ENCODE assay signal across 10 cellular contexts in genomic region chr9:91395106-91395552, GRCh38. TPM values are rescaled to one million over a fixed set of nuclear protein-coding genes. Genes with fewer than 3 reads are reported as not detected.
DNase-seq lines count a peak whose midpoint lies in the region; ATAC-seq and TF ChIP-seq lines count a peak whose summit lies in the region.
"Had no signal": no experiment of that assay in that cellular context is flagged by ENCODE, and none has a peak within 500 bp of the region (broad histone marks: within the 10 kb centered on the region; RNA-seq: fewer than 3 reads in every experiment).

No MANE protein-coding gene starts in this region.

- H3K27me3 Mint-ChIP-seq in activated T-cell treated with anti-CD3 and anti-CD28 coated beads, Interleukin-2, amount 50 U/mL, for 24 hours: peaks cover 8% of the 10 kb centered on the region
- no peaks in the 10 kb centered on the region for H3K27me3 Mint-ChIP-seq in stimulated activated naive B cell treated with anti-CD40 and anti-IgM and Interleukin-4, amounts not matched to agents 10 μg/mL and 1 μg/mL and 100 μg/mL, for 72 hours
- peaks cover 0 to 6% of the 10 kb centered on the region in 2 donors for H3K27me3 Mint-ChIP-seq in CD4-positive, alpha-beta memory T cell

- no peak overlapping the region for H3K27ac ChIP-seq in fibroblast of lung (ENCODE audit: insufficient read depth, low read length)
- no peak overlapping the region for H3K27ac ChIP-seq in ascending aorta
- H3K27ac ChIP-seq in CD4-positive, alpha-beta memory T cell (ENCODE audit: low read depth, low read length): no peak overlapping the region

- H3K4me1 Mint-ChIP-seq in activated T-cell treated with anti-CD3 and anti-CD28 coated beads, Interleukin-2, amount 50 U/mL, for 24 hours (ENCODE audit: low read depth): peaks cover 21% of the 10 kb centered on the region
- H3K4me1 Mint-ChIP-seq in stimulated activated naive B cell treated with anti-CD40 and anti-IgM and Interleukin-4, amounts not matched to agents 10 μg/mL and 1 μg/mL and 100 μg/mL, for 72 hours: peaks cover 9% of the 10 kb centered on the region in 2 donors
- H3K4me1 Mint-ChIP-seq in CD4-positive, alpha-beta memory T cell: peaks cover 5 to 9% (median 8%) of the 10 kb centered on the region in 4 donors

- no peak for DNase-seq in activated T-cell treated with anti-CD3 and anti-CD28 coated beads, Interleukin-2, amount 50 U/mL, for 24 hours
- DNase-seq in activated T-cell treated with anti-CD3 and anti-CD28 coated beads, Interleukin-2, amount 50 U/mL, for 1 hour: no peak
- DNase-seq in fibroblast of lung (ENCODE audit: low read depth in 2 of 2) (peak; percentile 13 to 83), posterior vena cava (ENCODE audit: low spot score) (no peak), ascending aorta (ENCODE audit: low spot score in 2 of 2) (no peak)
- no peak for DNase-seq in stimulated activated naive B cell treated with anti-CD40 and anti-IgM and Interleukin-4, amounts not matched to agents 10 μg/mL and 1 μg/mL and 100 μg/mL, for 72 hours
- DNase-seq in CD4-positive, alpha-beta memory T cell: no peak
- DNase-seq: cortex of kidney, NCI-H1092 treated with DMSO at 0.1 percent for 48 hours had no signal

- H3K4me3 ChIP-seq in fibroblast of lung (replicated peaks in 1 of 4; ENCODE audit: control extremely low read depth in 1 of 4, insufficient read depth in 1 of 4, low read depth in 3 of 4, low read length in 4 of 4): no peak overlapping the region
- no peak overlapping the region for H3K4me3 ChIP-seq in ascending aorta
- no peak overlapping the region for H3K4me3 ChIP-seq in CD4-positive, alpha-beta memory T cell (ENCODE audit: low read length in 2 of 2)

- peak overlapping the region; percentile 88 for H3K27ac Mint-ChIP-seq in activated T-cell treated with anti-CD3 and anti-CD28 coated beads, Interleukin-2, amount 50 U/mL, for 24 hours
- H3K27ac Mint-ChIP-seq in stimulated activated naive B cell treated with anti-CD40 and anti-IgM and Interleukin-4, amounts not matched to agents 10 μg/mL and 1 μg/mL and 100 μg/mL, for 72 hours: peak overlapping the region; percentile 63
- H3K27ac Mint-ChIP-seq in CD4-positive, alpha-beta memory T cell: peak overlapping the region in 1 of 7 donors; percentile 32

- ATAC-seq in SK-N-SH treated with all-trans-retinoic acid at 6 μM for 48 hours: peak; percentile 22
- ATAC-seq in stimulated activated naive B cell treated with anti-CD40 and anti-IgM and Interleukin-4, amounts not matched to agents 10 μg/mL and 1 μg/mL and 100 μg/mL, for 72 hours (replicated peaks): peak; percentile 1 to 7

- intact Hi-C loops in posterior vena cava (cut with DNase I): no loop called here
- intact Hi-C loops in ascending aorta (cut with DNase I): no loop called here
- intact Hi-C loops in CD4-positive, alpha-beta memory T cell (cut with micrococcal nuclease): no loop called here

- no peaks in the 10 kb centered on the region for H3K79me2 ChIP-seq in fibroblast of lung (ENCODE audit: control insufficient read depth, insufficient read depth, low read length)

- H3K9me3 ChIP-seq in fibroblast of lung (ENCODE audit: control insufficient read depth, insufficient read depth, low read depth, low read length) (no peaks in the 10 kb centered on the region), ascending aorta (no peaks in the 10 kb centered on the region)
- H3K9me3 ChIP-seq in CD4-positive, alpha-beta memory T cell (ENCODE audit: control insufficient read depth in 1 of 2, low read length in 2 of 2): no peaks in the 10 kb centered on the region

- CTCF ChIA-PET in CD4-positive, alpha-beta memory T cell (lab: Charles Lee; ENCODE audit: partially characterized antibody): no interaction called here

- H3K36me3 Mint-ChIP-seq in activated T-cell treated with anti-CD3 and anti-CD28 coated beads, Interleukin-2, amount 50 U/mL, for 24 hours (ENCODE audit: low read depth): no peaks in the 10 kb centered on the region
- H3K36me3 Mint-ChIP-seq in stimulated activated naive B cell treated with anti-CD40 and anti-IgM and Interleukin-4, amounts not matched to agents 10 μg/mL and 1 μg/mL and 100 μg/mL, for 72 hours: peaks cover 3 to 17% of the 10 kb centered on the region in 2 donors
- H3K36me3 Mint-ChIP-seq in CD4-positive, alpha-beta memory T cell: no peaks in the 10 kb centered on the region

- H3K36me3 ChIP-seq in fibroblast of lung (ENCODE audit: control insufficient read depth, insufficient read depth, low read length) (no peaks in the 10 kb centered on the region), ascending aorta (no peaks in the 10 kb centered on the region)
- H3K36me3 ChIP-seq in CD4-positive, alpha-beta memory T cell (ENCODE audit: insufficient read depth, low read length): no peaks in the 10 kb centered on the region

- no peaks in the 10 kb centered on the region for H4K20me1 ChIP-seq in fibroblast of lung (ENCODE audit: control insufficient read depth, extremely low read depth, insufficient read depth, low read length)

- no peak for TF ChIP-seq CTCF in fibroblast of lung (conservative IDR thresholded peaks at IDR 0.05 in 1 of 2, IDR thresholded peaks at IDR 0.05 in 1 of 2; ENCODE audit: low read depth in 1 of 2, low read length in 2 of 2)
- TF ChIP-seq CTCF in ascending aorta (IDR thresholded peaks at IDR 0.05): no peak

- no peak overlapping the region for H2AFZ ChIP-seq in fibroblast of lung (ENCODE audit: low read length)

- no peak overlapping the region for H3K4me2 ChIP-seq in fibroblast of lung (ENCODE audit: extremely low read depth, insufficient read depth, low read length)

- H3K9me3 Mint-ChIP-seq in activated T-cell treated with anti-CD3 and anti-CD28 coated beads, Interleukin-2, amount 50 U/mL, for 24 hours: no peaks in the 10 kb centered on the region
- H3K9me3 Mint-ChIP-seq in stimulated activated naive B cell treated with anti-CD40 and anti-IgM and Interleukin-4, amounts not matched to agents 10 μg/mL and 1 μg/mL and 100 μg/mL, for 72 hours: no peaks in the 10 kb centered on the region
- no peaks in the 10 kb centered on the region for H3K9me3 Mint-ChIP-seq in CD4-positive, alpha-beta memory T cell

- peak overlapping the region; percentile 32 for H3K4me3 Mint-ChIP-seq in activated T-cell treated with anti-CD3 and anti-CD28 coated beads, Interleukin-2, amount 50 U/mL, for 24 hours
- H3K4me3 Mint-ChIP-seq in stimulated activated naive B cell treated with anti-CD40 and anti-IgM and Interleukin-4, amounts not matched to agents 10 μg/mL and 1 μg/mL and 100 μg/mL, for 72 hours: peak overlapping the region; percentile 0 to 39
- peak overlapping the region in 1 of 8 donors; percentile 36 for H3K4me3 Mint-ChIP-seq in CD4-positive, alpha-beta memory T cell

- H3K4me1 ChIP-seq in fibroblast of lung (ENCODE audit: control insufficient read depth, extremely low read depth, insufficient read depth, low read length): peaks cover 5% of the 10 kb centered on the region
- H3K4me1 ChIP-seq in ascending aorta: no peaks in the 10 kb centered on the region
- peaks cover 4% of the 10 kb centered on the region for H3K4me1 ChIP-seq in CD4-positive, alpha-beta memory T cell (ENCODE audit: insufficient read depth, low read length)

- no peak overlapping the region for H3K9ac ChIP-seq in fibroblast of lung (ENCODE audit: insufficient read depth, low read length)

- POLR2A ChIA-PET in CD4-positive, alpha-beta memory T cell (lab: Charles Lee; ENCODE audit: partially characterized antibody): no interaction called here

- H3K27me3 ChIP-seq in fibroblast of lung (ENCODE audit: control insufficient read depth, insufficient read depth, low read length): no peaks in the 10 kb centered on the region
- no peaks in the 10 kb centered on the region for H3K27me3 ChIP-seq in ascending aorta
- H3K27me3 ChIP-seq in CD4-positive, alpha-beta memory T cell (ENCODE audit: insufficient read depth, low read length): no peaks in the 10 kb centered on the region

TF ChIP-seq in SK-N-SH treated with all-trans-retinoic acid at 6 μM for 48 hours, 23 proteins besides CTCF, POLR2A, EP300 and RAD21 (continues in another document):
- no peak for TF ChIP-seq TOX (CRISPR knock-in tag; IDR thresholded peaks at IDR 0.05; ENCODE audit: borderline replicate concordance)
- no peak for TF ChIP-seq ZNF8 (CRISPR knock-in tag; IDR thresholded peaks at IDR 0.05)
- no peak for TF ChIP-seq CSRNP3 (CRISPR knock-in tag; IDR thresholded peaks at IDR 0.05)
- no peak for TF ChIP-seq ZFP3 (CRISPR knock-in tag; IDR thresholded peaks at IDR 0.05)
- no peak for TF ChIP-seq ISL1 (CRISPR knock-in tag; IDR thresholded peaks at IDR 0.05)

RNA-seq across cellular contexts. Expression of gene NFIL3, which starts 28.5 kb away (rescaled TPM):
- total RNA-seq in fibroblast of lung (62.3 and 70.1 TPM in 2 replicates), posterior vena cava (10 to 100 TPM; 38.9 to 73.7 TPM), ascending aorta (27.5 TPM)
- 43.2 and 58.7 TPM in 2 replicates for polyA plus RNA-seq in fibroblast of lung
- 38.6 and 47.1 TPM in 2 replicates for polyA plus RNA-seq in fibroblast of lung (2012)
- 5.3 and 7.1 TPM in 2 replicates for polyA minus RNA-seq in fibroblast of lung (ENCODE audit: low replicate concordance)
- total RNA-seq in CD4-positive, alpha-beta memory T cell: 1 to 10 TPM; 2.9 to 3.3 TPM
- 1 to 10 TPM; 1.8 to 2.3 TPM for polyA plus RNA-seq in CD4-positive, alpha-beta memory T cell

RNA-seq across cellular contexts. Expression of gene AUH, which starts 33.4 kb away (rescaled TPM):
- total RNA-seq in fibroblast of lung (44.7 and 55.5 TPM in 2 replicates), posterior vena cava (10 to 100 TPM; 12.1 to 14.0 TPM), ascending aorta (46.2 TPM)
- polyA plus RNA-seq in fibroblast of lung: 10.3 and 11.3 TPM in 2 replicates
- 10.1 and 11.7 TPM in 2 replicates for polyA plus RNA-seq in fibroblast of lung (2012)
- polyA minus RNA-seq in fibroblast of lung (ENCODE audit: low replicate concordance): 0.22 and 0.31 TPM in 2 replicates
- total RNA-seq in CD4-positive, alpha-beta memory T cell: 10 to 100 TPM; 23.6 to 25.2 TPM
- polyA plus RNA-seq in CD4-positive, alpha-beta memory T cell: 10 to 100 TPM in 1 of 2 donors, 1 to 10 TPM in 1; 9.9 to 17.9 TPM

Comparison
In these comparisons a context has a peak if more than half of its experiments do, and no peak if none do; other contexts are left out.
1. DNase-seq: peak in fibroblast of lung (2 of 2); none in activated T-cell treated with anti-CD3 and anti-CD28 coated beads, Interleukin-2, amount 50 U/mL, for 24 hours (single experiment), activated T-cell treated with anti-CD3 and anti-CD28 coated beads, Interleukin-2, amount 50 U/mL, for 1 hour (single experiment), stimulated activated naive B cell treated with anti-CD40 and anti-IgM and Interleukin-4, amounts not matched to agents 10 μg/mL and 1 μg/mL and 100 μg/mL, for 72 hours (single experiment), posterior vena cava (single experiment), ascending aorta (0 of 2) and CD4-positive, alpha-beta memory T cell (0 of 5).